Comparison of ENCODE assay signal across 9 cellular contexts in genomic region chr15:88656760-88657221, GRCh38. TPM values are rescaled to one million over a fixed set of nuclear protein-coding genes. Genes with fewer than 3 reads are reported as not detected.
DNase-seq lines count a peak whose midpoint lies in the region; ATAC-seq and TF ChIP-seq lines count a peak whose summit lies in the region.
"Had no signal": no experiment of that assay in that cellular context is flagged by ENCODE, and none has a peak within 500 bp of the region (broad histone marks: within the 10 kb centered on the region; RNA-seq: fewer than 3 reads in every experiment).

No MANE protein-coding gene starts in this region.

- no peak overlapping the region for H3K9ac ChIP-seq in smooth muscle cell (ENCODE audit: low read depth)

- DNase-seq in GM12864 (ENCODE audit: low read depth) = peak; percentile 80
- DNase-seq in activated naive CD8-positive, alpha-beta T cell treated with anti-CD3 and anti-CD28 coated beads for 36 hours = peak; percentile 33
- no peak for DNase-seq in GM03348 (ENCODE audit: low spot score)
- DNase-seq in smooth muscle cell (lab: John Stamatoyannopoulos, UW; ENCODE audit: unreplicated experiment) = no peak
- no peak for DNase-seq in NOMO-1 treated with DMSO at 0.1 percent for 48 hours (lab: John Stamatoyannopoulos, UW; ENCODE audit: unreplicated experiment)
- no peak for DNase-seq in LoVo (ENCODE audit: low spot score)
- DNase-seq: DND-41 had no signal

- no peaks in the 10 kb centered on the region for H3K4me1 ChIP-seq in smooth muscle cell (ENCODE audit: low read depth)

- H3K4me3 Mint-ChIP-seq in activated naive CD8-positive, alpha-beta T cell treated with anti-CD3 and anti-CD28 coated beads for 36 hours = no peak overlapping the region

- H4K20me1 ChIP-seq in smooth muscle cell (ENCODE audit: low read depth) = no peaks in the 10 kb centered on the region

- no peak overlapping the region for H3K4me2 ChIP-seq in smooth muscle cell

- H3K4me1 Mint-ChIP-seq in activated naive CD8-positive, alpha-beta T cell treated with anti-CD3 and anti-CD28 coated beads for 36 hours = peaks cover 70% of the 10 kb centered on the region

- H3K27me3 ChIP-seq in smooth muscle cell (ENCODE audit: low read depth) = no peaks in the 10 kb centered on the region

- no peaks in the 10 kb centered on the region for H3F3A ChIP-seq in smooth muscle cell (ENCODE audit: low read depth)

- no peaks in the 10 kb centered on the region for H3K9me3 ChIP-seq in smooth muscle cell (replicated peaks; ENCODE audit: low read depth)

- H3K27ac ChIP-seq in smooth muscle cell (ENCODE audit: low read depth) = no peak overlapping the region

- H2AFZ ChIP-seq in smooth muscle cell (ENCODE audit: low read depth) = no peak overlapping the region

- no peaks in the 10 kb centered on the region for H3K36me3 ChIP-seq in smooth muscle cell (ENCODE audit: low read depth)

- H3K27ac Mint-ChIP-seq in activated naive CD8-positive, alpha-beta T cell treated with anti-CD3 and anti-CD28 coated beads for 36 hours = no peak overlapping the region

- WGBS in smooth muscle cell (ENCODE audit: low lambda C conversion rate) = 84% methylated on average over 10 of the region's 10 CpGs

- H3K27me3 Mint-ChIP-seq in activated naive CD8-positive, alpha-beta T cell treated with anti-CD3 and anti-CD28 coated beads for 36 hours = no peaks in the 10 kb centered on the region

- peaks cover 6% of the 10 kb centered on the region for H3K36me3 Mint-ChIP-seq in activated naive CD8-positive, alpha-beta T cell treated with anti-CD3 and anti-CD28 coated beads for 36 hours

- TF ChIP-seq CTCF in GM12864 (IDR thresholded peaks at IDR 0.05; ENCODE audit: low read depth, low read length, missing control alignments) (no peak), smooth muscle cell (IDR thresholded peaks at IDR 0.05; ENCODE audit: borderline replicate concordance, insufficient read depth, poor library complexity, severe bottlenecking) (no peak)

- ATAC-seq in GM19372 (IDR thresholded peaks at IDR 0.05; ENCODE audit: low read depth, unreplicated experiment) (peak; percentile 96), HG03060 (IDR thresholded peaks at IDR 0.05; ENCODE audit: low read depth, unreplicated experiment) (peak; percentile 79)

- H3K9me3 Mint-ChIP-seq in activated naive CD8-positive, alpha-beta T cell treated with anti-CD3 and anti-CD28 coated beads for 36 hours = no peaks in the 10 kb centered on the region

- no peak overlapping the region for H3K4me3 ChIP-seq in GM12864 (ENCODE audit: low read depth, low read length)
- no peak overlapping the region for H3K4me3 ChIP-seq in smooth muscle cell

- no peaks in the 10 kb centered on the region for H3K79me2 ChIP-seq in smooth muscle cell (ENCODE audit: low read depth)

RNA-seq across cellular contexts. Expression of gene ISG20, which starts 18.0 kb away (rescaled TPM):
- total RNA-seq in activated naive CD8-positive, alpha-beta T cell treated with anti-CD3 and anti-CD28 coated beads for 36 hours = 100 to 1,000 TPM; 108 to 110 TPM
- 0.81 and 1.2 TPM in 2 replicates for total RNA-seq in smooth muscle cell
- 1.1 and 2.6 TPM in 2 replicates for polyA plus RNA-seq in smooth muscle cell

RNA-seq across cellular contexts. Expression of gene AEN, which starts 35.7 kb away (rescaled TPM):
- total RNA-seq in activated naive CD8-positive, alpha-beta T cell treated with anti-CD3 and anti-CD28 coated beads for 36 hours = 10 to 100 TPM; 76.1 to 81.8 TPM
- total RNA-seq in smooth muscle cell = 44.5 and 50.1 TPM in 2 replicates
- 53.3 and 57.6 TPM in 2 replicates for polyA plus RNA-seq in smooth muscle cell

Comparison
In these comparisons a context has a peak if more than half of its experiments do, and no peak if none do; other contexts are left out.
1. DNase-seq: peak in GM12864 (single experiment) and activated naive CD8-positive, alpha-beta T cell treated with anti-CD3 and anti-CD28 coated beads for 36 hours (single experiment); none in GM03348 (single experiment), smooth muscle cell (single experiment), NOMO-1 treated with DMSO at 0.1 percent for 48 hours (single experiment) and LoVo (single experiment).
2. RNA of gene ISG20, which starts 18.0 kb away (total RNA-seq): 108 to 110 TPM in activated naive CD8-positive, alpha-beta T cell treated with anti-CD3 and anti-CD28 coated beads for 36 hours; 0.81 to 1.2 TPM in smooth muscle cell; every median in the first group is over 10 times any median in the second.